Comparison of ENCODE assay signal across 1 cellular context in genomic region chr11:131899954-131900580, GRCh38.
TF ChIP-seq lines count a peak whose summit lies in the region.

No MANE protein-coding gene starts in this region.

TF ChIP-seq in GM12878, 131 proteins besides CTCF, POLR2A, EP300 and RAD21 (continued from another document):
- TF ChIP-seq MLLT1 (IDR thresholded peaks at IDR 0.05) (no peak), IRF3 (IDR thresholded peaks at IDR 0.05) (no peak)
